In the genomic region with DNA sequence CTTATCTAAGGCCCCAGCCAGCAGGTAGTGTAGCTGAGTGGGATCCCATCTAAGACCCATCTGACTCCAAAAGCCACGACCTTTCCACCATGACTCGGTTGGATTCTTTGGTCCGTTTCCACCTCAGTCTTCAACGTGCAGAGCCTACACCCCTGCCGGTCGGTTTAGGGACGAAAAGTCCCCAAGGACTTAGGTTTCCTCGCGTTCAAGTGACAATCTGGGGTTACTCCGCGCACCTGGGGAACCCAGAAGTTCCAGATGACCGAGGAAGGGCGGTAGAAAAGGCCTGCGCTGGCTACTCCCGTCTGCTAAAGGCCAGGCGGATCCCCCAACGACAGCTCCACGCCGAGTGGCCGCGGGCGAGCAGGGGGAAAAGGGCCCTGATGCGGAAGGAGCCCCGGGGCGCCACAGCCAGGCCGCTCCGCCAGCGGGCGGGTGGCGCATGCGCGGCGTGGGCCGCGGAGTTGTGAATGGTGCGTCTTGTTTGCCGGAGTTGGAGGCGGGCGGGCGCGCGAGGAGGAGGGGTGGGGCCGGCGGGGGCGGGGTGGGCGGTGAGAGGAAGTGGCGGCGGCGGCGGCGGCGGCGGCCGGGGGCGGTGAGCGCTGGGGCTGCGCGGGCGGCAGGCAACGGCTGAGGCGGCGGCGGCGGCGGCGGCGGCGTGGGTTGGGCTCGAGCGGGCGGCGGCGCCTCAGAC, we compare ENCODE assay signal across 1 cellular context.
TF ChIP-seq lines count a peak whose summit lies in the region.

A gene (plus strand): TSS at position 595 of the 694 bp plus-strand sequence. CDS start 259 bp downstream, outside the sequence.

TF ChIP-seq in HepG2, 621 proteins besides CTCF, POLR2A, EP300 and RAD21 (continued from another document and continues in another):
- TF ChIP-seq, protein P1, sequence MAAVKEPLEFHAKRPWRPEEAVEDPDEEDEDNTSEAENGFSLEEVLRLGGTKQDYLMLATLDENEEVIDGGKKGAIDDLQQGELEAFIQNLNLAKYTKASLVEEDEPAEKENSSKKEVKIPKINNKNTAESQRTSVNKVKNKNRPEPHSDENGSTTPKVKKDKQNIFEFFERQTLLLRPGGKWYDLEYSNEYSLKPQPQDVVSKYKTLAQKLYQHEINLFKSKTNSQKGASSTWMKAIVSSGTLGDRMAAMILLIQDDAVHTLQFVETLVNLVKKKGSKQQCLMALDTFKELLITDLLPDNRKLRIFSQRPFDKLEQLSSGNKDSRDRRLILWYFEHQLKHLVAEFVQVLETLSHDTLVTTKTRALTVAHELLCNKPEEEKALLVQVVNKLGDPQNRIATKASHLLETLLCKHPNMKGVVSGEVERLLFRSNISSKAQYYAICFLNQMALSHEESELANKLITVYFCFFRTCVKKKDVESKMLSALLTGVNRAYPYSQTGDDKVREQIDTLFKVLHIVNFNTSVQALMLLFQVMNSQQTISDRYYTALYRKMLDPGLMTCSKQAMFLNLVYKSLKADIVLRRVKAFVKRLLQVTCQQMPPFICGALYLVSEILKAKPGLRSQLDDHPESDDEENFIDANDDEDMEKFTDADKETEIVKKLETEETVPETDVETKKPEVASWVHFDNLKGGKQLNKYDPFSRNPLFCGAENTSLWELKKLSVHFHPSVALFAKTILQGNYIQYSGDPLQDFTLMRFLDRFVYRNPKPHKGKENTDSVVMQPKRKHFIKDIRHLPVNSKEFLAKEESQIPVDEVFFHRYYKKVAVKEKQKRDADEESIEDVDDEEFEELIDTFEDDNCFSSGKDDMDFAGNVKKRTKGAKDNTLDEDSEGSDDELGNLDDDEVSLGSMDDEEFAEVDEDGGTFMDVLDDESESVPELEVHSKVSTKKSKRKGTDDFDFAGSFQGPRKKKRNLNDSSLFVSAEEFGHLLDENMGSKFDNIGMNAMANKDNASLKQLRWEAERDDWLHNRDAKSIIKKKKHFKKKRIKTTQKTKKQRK (IDR thresholded peaks at IDR 0.05; ENCODE audit: low read length): no peak
- peak; percentile 94 for TF ChIP-seq ZNF333 (CRISPR knock-in tag; IDR thresholded peaks at IDR 0.05; ENCODE audit: borderline replicate concordance)
- TF ChIP-seq, protein P2, sequence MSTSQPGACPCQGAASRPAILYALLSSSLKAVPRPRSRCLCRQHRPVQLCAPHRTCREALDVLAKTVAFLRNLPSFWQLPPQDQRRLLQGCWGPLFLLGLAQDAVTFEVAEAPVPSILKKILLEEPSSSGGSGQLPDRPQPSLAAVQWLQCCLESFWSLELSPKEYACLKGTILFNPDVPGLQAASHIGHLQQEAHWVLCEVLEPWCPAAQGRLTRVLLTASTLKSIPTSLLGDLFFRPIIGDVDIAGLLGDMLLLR (CRISPR knock-in tag; IDR thresholded peaks at IDR 0.05): peak; percentile 74
- TF ChIP-seq, protein P3, sequence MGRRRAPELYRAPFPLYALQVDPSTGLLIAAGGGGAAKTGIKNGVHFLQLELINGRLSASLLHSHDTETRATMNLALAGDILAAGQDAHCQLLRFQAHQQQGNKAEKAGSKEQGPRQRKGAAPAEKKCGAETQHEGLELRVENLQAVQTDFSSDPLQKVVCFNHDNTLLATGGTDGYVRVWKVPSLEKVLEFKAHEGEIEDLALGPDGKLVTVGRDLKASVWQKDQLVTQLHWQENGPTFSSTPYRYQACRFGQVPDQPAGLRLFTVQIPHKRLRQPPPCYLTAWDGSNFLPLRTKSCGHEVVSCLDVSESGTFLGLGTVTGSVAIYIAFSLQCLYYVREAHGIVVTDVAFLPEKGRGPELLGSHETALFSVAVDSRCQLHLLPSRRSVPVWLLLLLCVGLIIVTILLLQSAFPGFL (CRISPR knock-in tag; IDR thresholded peaks at IDR 0.05): no peak
- peak; percentile 86 for TF ChIP-seq ZNF781 (CRISPR knock-in tag; IDR thresholded peaks at IDR 0.05; ENCODE audit: borderline replicate concordance, not compliant biosample characterization)
- no peak for TF ChIP-seq SP2 (CRISPR knock-in tag; IDR thresholded peaks at IDR 0.05)
- TF ChIP-seq SSRP1 (CRISPR knock-in tag; IDR thresholded peaks at IDR 0.05): no peak
- no peak for TF ChIP-seq HMG20B (CRISPR knock-in tag; conservative IDR thresholded peaks at IDR 0.05)
- TF ChIP-seq PHF20 (CRISPR knock-in tag; IDR thresholded peaks at IDR 0.05): peak; percentile 90
- TF ChIP-seq, protein P4, sequence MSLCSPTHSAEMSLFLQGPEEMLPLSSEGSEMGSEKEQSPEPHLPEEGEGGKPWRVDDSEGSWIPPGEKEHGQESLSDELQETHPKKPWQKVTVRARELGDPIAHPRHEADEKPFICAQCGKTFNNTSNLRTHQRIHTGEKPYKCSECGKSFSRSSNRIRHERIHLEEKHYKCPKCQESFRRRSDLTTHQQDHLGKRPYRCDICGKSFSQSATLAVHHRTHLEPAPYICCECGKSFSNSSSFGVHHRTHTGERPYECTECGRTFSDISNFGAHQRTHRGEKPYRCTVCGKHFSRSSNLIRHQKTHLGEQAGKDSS (CRISPR knock-in tag; IDR thresholded peaks at IDR 0.05; ENCODE audit: borderline replicate concordance, low read depth): no peak
- TF ChIP-seq ZNF644 (CRISPR knock-in tag; IDR thresholded peaks at IDR 0.05; ENCODE audit: low read depth): no peak
- TF ChIP-seq, protein P5, sequence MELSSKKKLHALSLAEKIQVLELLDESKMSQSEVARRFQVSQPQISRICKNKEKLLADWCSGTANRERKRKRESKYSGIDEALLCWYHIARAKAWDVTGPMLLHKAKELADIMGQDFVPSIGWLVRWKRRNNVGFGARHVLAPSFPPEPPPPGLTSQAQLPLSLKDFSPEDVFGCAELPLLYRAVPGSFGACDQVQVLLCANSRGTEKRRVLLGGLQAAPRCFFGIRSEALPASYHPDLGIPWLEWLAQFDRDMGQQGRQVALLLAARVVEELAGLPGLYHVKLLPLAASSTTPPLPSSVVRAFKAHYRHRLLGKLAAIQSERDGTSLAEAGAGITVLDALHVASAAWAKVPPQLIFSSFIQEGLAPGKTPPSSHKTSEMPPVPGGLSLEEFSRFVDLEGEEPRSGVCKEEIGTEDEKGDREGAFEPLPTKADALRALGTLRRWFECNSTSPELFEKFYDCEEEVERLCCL (CRISPR knock-in tag; IDR thresholded peaks at IDR 0.05; ENCODE audit: borderline replicate concordance): peak; percentile 84; the same call in 1 of the 2 replicates
- TF ChIP-seq, protein P6, sequence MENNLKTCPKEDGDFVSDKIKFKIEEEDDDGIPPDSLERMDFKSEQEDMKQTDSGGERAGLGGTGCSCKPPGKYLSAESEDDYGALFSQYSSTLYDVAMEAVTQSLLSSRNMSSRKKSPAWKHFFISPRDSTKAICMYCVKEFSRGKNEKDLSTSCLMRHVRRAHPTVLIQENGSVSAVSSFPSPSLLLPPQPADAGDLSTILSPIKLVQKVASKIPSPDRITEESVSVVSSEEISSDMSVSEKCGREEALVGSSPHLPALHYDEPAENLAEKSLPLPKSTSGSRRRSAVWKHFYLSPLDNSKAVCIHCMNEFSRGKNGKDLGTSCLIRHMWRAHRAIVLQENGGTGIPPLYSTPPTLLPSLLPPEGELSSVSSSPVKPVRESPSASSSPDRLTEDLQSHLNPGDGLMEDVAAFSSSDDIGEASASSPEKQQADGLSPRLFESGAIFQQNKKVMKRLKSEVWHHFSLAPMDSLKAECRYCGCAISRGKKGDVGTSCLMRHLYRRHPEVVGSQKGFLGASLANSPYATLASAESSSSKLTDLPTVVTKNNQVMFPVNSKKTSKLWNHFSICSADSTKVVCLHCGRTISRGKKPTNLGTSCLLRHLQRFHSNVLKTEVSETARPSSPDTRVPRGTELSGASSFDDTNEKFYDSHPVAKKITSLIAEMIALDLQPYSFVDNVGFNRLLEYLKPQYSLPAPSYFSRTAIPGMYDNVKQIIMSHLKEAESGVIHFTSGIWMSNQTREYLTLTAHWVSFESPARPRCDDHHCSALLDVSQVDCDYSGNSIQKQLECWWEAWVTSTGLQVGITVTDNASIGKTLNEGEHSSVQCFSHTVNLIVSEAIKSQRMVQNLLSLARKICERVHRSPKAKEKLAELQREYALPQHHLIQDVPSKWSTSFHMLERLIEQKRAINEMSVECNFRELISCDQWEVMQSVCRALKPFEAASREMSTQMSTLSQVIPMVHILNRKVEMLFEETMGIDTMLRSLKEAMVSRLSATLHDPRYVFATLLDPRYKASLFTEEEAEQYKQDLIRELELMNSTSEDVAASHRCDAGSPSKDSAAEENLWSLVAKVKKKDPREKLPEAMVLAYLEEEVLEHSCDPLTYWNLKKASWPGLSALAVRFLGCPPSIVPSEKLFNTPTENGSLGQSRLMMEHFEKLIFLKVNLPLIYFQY (CRISPR knock-in tag; IDR thresholded peaks at IDR 0.05; ENCODE audit: borderline replicate concordance): peak; percentile 73; the same call in 1 of the 2 replicates
- TF ChIP-seq ZIK1 (CRISPR knock-in tag; IDR thresholded peaks at IDR 0.05; ENCODE audit: borderline replicate concordance, low read depth): peak; percentile 96
- TF ChIP-seq, protein P7, sequence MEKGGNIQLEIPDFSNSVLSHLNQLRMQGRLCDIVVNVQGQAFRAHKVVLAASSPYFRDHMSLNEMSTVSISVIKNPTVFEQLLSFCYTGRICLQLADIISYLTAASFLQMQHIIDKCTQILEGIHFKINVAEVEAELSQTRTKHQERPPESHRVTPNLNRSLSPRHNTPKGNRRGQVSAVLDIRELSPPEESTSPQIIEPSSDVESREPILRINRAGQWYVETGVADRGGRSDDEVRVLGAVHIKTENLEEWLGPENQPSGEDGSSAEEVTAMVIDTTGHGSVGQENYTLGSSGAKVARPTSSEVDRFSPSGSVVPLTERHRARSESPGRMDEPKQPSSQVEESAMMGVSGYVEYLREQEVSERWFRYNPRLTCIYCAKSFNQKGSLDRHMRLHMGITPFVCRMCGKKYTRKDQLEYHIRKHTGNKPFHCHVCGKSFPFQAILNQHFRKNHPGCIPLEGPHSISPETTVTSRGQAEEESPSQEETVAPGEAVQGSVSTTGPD (CRISPR knock-in tag; IDR thresholded peaks at IDR 0.05): no peak
- TF ChIP-seq MIXL1 (CRISPR knock-in tag; IDR thresholded peaks at IDR 0.05): 0 out of 2 replicates have a peak, but pooled peaks have one; percentile 44
- peak; percentile 53; the same call in 1 of the 2 replicates for TF ChIP-seq GATAD2A (CRISPR knock-in tag; IDR thresholded peaks at IDR 0.05)
- TF ChIP-seq KDM2A (CRISPR knock-in tag; IDR thresholded peaks at IDR 0.05; ENCODE audit: borderline replicate concordance, low read depth): peak; percentile 86; the same call in 1 of the 2 replicates
- TF ChIP-seq ZEB1 (IDR thresholded peaks at IDR 0.05; ENCODE audit: insufficient replicate concordance, low read depth): no peak
- TF ChIP-seq NR1H2 (CRISPR knock-in tag; IDR thresholded peaks at IDR 0.05; ENCODE audit: borderline replicate concordance, low read depth): 0 out of 2 replicates have a peak, but pooled peaks have one; percentile 83
- TF ChIP-seq, protein P8, sequence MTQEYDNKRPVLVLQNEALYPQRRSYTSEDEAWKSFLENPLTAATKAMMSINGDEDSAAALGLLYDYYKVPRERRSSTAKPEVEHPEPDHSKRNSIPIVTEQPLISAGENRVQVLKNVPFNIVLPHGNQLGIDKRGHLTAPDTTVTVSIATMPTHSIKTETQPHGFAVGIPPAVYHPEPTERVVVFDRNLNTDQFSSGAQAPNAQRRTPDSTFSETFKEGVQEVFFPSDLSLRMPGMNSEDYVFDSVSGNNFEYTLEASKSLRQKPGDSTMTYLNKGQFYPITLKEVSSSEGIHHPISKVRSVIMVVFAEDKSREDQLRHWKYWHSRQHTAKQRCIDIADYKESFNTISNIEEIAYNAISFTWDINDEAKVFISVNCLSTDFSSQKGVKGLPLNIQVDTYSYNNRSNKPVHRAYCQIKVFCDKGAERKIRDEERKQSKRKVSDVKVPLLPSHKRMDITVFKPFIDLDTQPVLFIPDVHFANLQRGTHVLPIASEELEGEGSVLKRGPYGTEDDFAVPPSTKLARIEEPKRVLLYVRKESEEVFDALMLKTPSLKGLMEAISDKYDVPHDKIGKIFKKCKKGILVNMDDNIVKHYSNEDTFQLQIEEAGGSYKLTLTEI (CRISPR knock-in tag; conservative IDR thresholded peaks at IDR 0.05): no peak
- TF ChIP-seq ZNF136 (CRISPR knock-in tag; IDR thresholded peaks at IDR 0.05; ENCODE audit: low read depth): peak; percentile 91; the same call in 1 of the 2 replicates
- TF ChIP-seq, protein P9, sequence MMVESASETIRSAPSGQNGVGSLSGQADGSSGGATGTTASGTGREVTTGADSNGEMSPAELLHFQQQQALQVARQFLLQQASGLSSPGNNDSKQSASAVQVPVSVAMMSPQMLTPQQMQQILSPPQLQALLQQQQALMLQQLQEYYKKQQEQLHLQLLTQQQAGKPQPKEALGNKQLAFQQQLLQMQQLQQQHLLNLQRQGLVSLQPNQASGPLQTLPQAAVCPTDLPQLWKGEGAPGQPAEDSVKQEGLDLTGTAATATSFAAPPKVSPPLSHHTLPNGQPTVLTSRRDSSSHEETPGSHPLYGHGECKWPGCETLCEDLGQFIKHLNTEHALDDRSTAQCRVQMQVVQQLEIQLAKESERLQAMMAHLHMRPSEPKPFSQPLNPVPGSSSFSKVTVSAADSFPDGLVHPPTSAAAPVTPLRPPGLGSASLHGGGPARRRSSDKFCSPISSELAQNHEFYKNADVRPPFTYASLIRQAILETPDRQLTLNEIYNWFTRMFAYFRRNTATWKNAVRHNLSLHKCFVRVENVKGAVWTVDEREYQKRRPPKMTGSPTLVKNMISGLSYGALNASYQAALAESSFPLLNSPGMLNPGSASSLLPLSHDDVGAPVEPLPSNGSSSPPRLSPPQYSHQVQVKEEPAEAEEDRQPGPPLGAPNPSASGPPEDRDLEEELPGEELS (CRISPR knock-in tag; IDR thresholded peaks at IDR 0.05): peak; percentile 62
- TF ChIP-seq ZNF766 (CRISPR knock-in tag; IDR thresholded peaks at IDR 0.05; ENCODE audit: borderline replicate concordance): peak; percentile 67; the same call in 1 of the 2 replicates
- TF ChIP-seq, protein P10, sequence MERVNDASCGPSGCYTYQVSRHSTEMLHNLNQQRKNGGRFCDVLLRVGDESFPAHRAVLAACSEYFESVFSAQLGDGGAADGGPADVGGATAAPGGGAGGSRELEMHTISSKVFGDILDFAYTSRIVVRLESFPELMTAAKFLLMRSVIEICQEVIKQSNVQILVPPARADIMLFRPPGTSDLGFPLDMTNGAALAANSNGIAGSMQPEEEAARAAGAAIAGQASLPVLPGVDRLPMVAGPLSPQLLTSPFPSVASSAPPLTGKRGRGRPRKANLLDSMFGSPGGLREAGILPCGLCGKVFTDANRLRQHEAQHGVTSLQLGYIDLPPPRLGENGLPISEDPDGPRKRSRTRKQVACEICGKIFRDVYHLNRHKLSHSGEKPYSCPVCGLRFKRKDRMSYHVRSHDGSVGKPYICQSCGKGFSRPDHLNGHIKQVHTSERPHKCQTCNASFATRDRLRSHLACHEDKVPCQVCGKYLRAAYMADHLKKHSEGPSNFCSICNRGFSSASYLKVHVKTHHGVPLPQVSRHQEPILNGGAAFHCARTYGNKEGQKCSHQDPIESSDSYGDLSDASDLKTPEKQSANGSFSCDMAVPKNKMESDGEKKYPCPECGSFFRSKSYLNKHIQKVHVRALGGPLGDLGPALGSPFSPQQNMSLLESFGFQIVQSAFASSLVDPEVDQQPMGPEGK (CRISPR knock-in tag; IDR thresholded peaks at IDR 0.05): peak; percentile 50; the same call in 1 of the 2 replicates
- TF ChIP-seq SIX1 (CRISPR knock-in tag; IDR thresholded peaks at IDR 0.05; ENCODE audit: borderline replicate concordance): no peak
- no peak for TF ChIP-seq HNRNPUL1 (IDR thresholded peaks at IDR 0.05; ENCODE audit: low read depth, low read length)
- no peak for TF ChIP-seq JARID2 (CRISPR knock-in tag; IDR thresholded peaks at IDR 0.05; ENCODE audit: insufficient replicate concordance)
- TF ChIP-seq, protein P11, sequence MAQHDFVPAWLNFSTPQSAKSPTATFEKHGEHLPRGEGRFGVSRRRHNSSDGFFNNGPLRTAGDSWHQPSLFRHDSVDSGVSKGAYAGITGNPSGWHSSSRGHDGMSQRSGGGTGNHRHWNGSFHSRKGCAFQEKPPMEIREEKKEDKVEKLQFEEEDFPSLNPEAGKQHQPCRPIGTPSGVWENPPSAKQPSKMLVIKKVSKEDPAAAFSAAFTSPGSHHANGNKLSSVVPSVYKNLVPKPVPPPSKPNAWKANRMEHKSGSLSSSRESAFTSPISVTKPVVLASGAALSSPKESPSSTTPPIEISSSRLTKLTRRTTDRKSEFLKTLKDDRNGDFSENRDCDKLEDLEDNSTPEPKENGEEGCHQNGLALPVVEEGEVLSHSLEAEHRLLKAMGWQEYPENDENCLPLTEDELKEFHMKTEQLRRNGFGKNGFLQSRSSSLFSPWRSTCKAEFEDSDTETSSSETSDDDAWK (CRISPR knock-in tag; IDR thresholded peaks at IDR 0.05): no peak
